8 cellular contexts compared by ENCODE assay signal in the genomic region with DNA sequence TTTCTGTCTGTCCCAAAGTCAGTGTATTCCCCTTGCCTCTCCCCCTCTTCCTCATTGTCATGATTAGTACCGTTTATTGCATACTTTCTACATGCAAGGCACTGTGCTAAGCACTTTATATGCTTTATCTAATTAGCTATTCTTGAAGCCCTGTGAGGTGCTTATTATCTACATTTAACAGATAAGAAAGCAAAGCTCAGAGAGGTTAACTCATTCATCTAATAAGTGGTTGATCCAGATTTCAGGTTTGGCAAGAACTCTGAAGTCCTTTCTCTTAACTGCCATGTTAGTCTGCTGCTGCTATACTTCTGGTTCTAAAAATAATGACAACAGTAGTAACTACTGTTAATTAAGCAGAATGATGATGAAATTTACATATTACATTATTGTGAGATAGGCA. TPM values are rescaled to one million over a fixed set of nuclear protein-coding genes. Genes with fewer than 3 reads are reported as not detected.
DNase-seq lines count a peak whose midpoint lies in the region; ATAC-seq, FAIRE-seq and TF ChIP-seq lines count a peak whose summit lies in the region.

No MANE protein-coding gene starts in this region.

- TF ChIP-seq CTCF in cardiac muscle cell (IDR thresholded peaks at IDR 0.05; ENCODE audit: low read depth, low read length) (no peak), astrocyte (IDR thresholded peaks at IDR 0.05; ENCODE audit: insufficient read depth, low read depth, low read length) (no peak), mucosa of descending colon (IDR thresholded peaks at IDR 0.05) (no peak), vagina (IDR thresholded peaks at IDR 0.05) (no peak)

- no peaks in the 10 kb centered on the region for H3K27me3 Mint-ChIP-seq in astrocyte (ENCODE audit: low read depth, unreplicated experiment)

- H3K36me3 ChIP-seq in cardiac muscle cell, result no peaks in the 10 kb centered on the region
- H3K36me3 ChIP-seq in astrocyte (ENCODE audit: insufficient read depth, low read length), result peaks cover 3% of the 10 kb centered on the region
- H3K36me3 ChIP-seq in mucosa of descending colon (ENCODE audit: low read depth), result no peaks in the 10 kb centered on the region
- H3K36me3 ChIP-seq in vagina, result no peaks in the 10 kb centered on the region

- peaks cover 30% of the 10 kb centered on the region for H3K4me1 ChIP-seq in cardiac muscle cell (ENCODE audit: low read depth)
- H3K4me1 ChIP-seq in right cardiac atrium (ENCODE audit: control insufficient read depth, insufficient read depth, low read length), result peaks cover 10% of the 10 kb centered on the region
- H3K4me1 ChIP-seq in astrocyte (ENCODE audit: insufficient read depth, low read length), result peaks cover 50% of the 10 kb centered on the region
- peaks cover 70% of the 10 kb centered on the region for H3K4me1 ChIP-seq in mucosa of descending colon (ENCODE audit: low read depth)
- peaks cover 91% of the 10 kb centered on the region for H3K4me1 ChIP-seq in vagina

- TF ChIP-seq POLR2A in vagina (IDR thresholded peaks at IDR 0.05), result no peak

- H3K4me3 ChIP-seq in cardiac muscle cell, result peak overlapping the region; percentile 12
- no peak overlapping the region for H3K4me3 ChIP-seq in right cardiac atrium (ENCODE audit: low read length)
- peak overlapping the region; percentile 24 for H3K4me3 ChIP-seq in astrocyte (ENCODE audit: insufficient read depth, low read depth, low read length)
- H3K4me3 ChIP-seq in mucosa of descending colon, result no peak overlapping the region
- no peak overlapping the region for H3K4me3 ChIP-seq in vagina

- H3K27ac Mint-ChIP-seq in astrocyte (ENCODE audit: unreplicated experiment), result peak overlapping the region; percentile 100

- H3K9me3 ChIP-seq in cardiac muscle cell (ENCODE audit: low read depth), result no peaks in the 10 kb centered on the region
- no peaks in the 10 kb centered on the region for H3K9me3 ChIP-seq in right cardiac atrium (ENCODE audit: control insufficient read depth, low read length)
- H3K9me3 ChIP-seq in astrocyte (ENCODE audit: insufficient read depth, low read depth, low read length), result no peaks in the 10 kb centered on the region
- no peaks in the 10 kb centered on the region for H3K9me3 ChIP-seq in mucosa of descending colon
- no peaks in the 10 kb centered on the region for H3K9me3 ChIP-seq in vagina

- H3K27me3 ChIP-seq in cardiac muscle cell (no peaks in the 10 kb centered on the region), right cardiac atrium (ENCODE audit: control insufficient read depth, insufficient read depth) (no peaks in the 10 kb centered on the region), astrocyte (ENCODE audit: insufficient read depth, low read length) (no peaks in the 10 kb centered on the region), vagina (no peaks in the 10 kb centered on the region)

- intact Hi-C loops in right cardiac atrium (cut with DNase I) (no loop called here), mucosa of descending colon (cut with DNase I, micrococcal nuclease) (no loop called here), vagina (cut with DNase I) (no loop called here)

- peak overlapping the region; percentile 68 for H3K9ac ChIP-seq in astrocyte (ENCODE audit: low read length)

- peak overlapping the region; percentile 81 for H3K4me3 Mint-ChIP-seq in astrocyte (ENCODE audit: unreplicated experiment)

- H3K4me1 Mint-ChIP-seq in astrocyte (ENCODE audit: low read depth, unreplicated experiment), result peaks cover 52% of the 10 kb centered on the region

- no peaks in the 10 kb centered on the region for H3K9me3 Mint-ChIP-seq in astrocyte (ENCODE audit: unreplicated experiment)

- peak overlapping the region; percentile 92 for H3K27ac ChIP-seq in cardiac muscle cell
- H3K27ac ChIP-seq in right cardiac atrium (ENCODE audit: low read length), result no peak overlapping the region
- peak overlapping the region; percentile 91 for H3K27ac ChIP-seq in astrocyte (ENCODE audit: low read depth, low read length)
- peak overlapping the region; percentile 79 for H3K27ac ChIP-seq in vagina

- WGBS in right cardiac atrium, result 2% methylated on average over 1 of the region's 1 CpG

- ATAC-seq in right cardiac atrium (no peak), mucosa of descending colon (peak; percentile 15)

- FAIRE-seq in astrocyte (lab: Jason Lieb, UNC), result no peak

- H3K36me3 Mint-ChIP-seq in astrocyte (ENCODE audit: low read depth, unreplicated experiment), result peaks cover 5% of the 10 kb centered on the region

- H4K20me1 ChIP-seq in astrocyte (ENCODE audit: insufficient read depth, low read length), result peaks cover 40% of the 10 kb centered on the region

- H3K4me2 ChIP-seq in astrocyte (ENCODE audit: low read length), result peak overlapping the region; percentile 77

- DNase-seq in cardiac muscle cell (ENCODE audit: low read depth in 1 of 2, low spot score in 1 of 2) (no peak), right cardiac atrium (no peak), astrocyte (ENCODE audit: low read depth) (no peak), mucosa of descending colon (peak in 1 of 3 donors; percentile 1), vagina (ENCODE audit: extremely low spot score in 2 of 2) (no peak), H4 (ENCODE audit: low spot score) (no peak), LoVo (ENCODE audit: low spot score) (no peak), RKO (ENCODE audit: low spot score) (no peak)

- no peak overlapping the region for H2AFZ ChIP-seq in astrocyte (ENCODE audit: low read depth, low read length)

- H3K79me2 ChIP-seq in astrocyte (ENCODE audit: insufficient read depth, low read length), result peaks cover 96% of the 10 kb centered on the region

RNA-seq across cellular contexts. Expression of a gene that starts 13.5 kb away (rescaled TPM):
- 14.2 and 14.6 TPM in 2 replicates for total RNA-seq in cardiac muscle cell
- 9.1 and 10.5 TPM in 2 replicates for polyA plus RNA-seq in cardiac muscle cell
- 10 to 100 TPM; 37.8 to 57.9 (median 53.8) TPM for total RNA-seq in right cardiac atrium
- 30.0 TPM for polyA plus RNA-seq in right cardiac atrium
- 218 and 226 TPM in 2 replicates for total RNA-seq in astrocyte
- 100 to 1,000 TPM; 186 to 242 (median 206) TPM for total RNA-seq in mucosa of descending colon
- 261 TPM for total RNA-seq in vagina
- total RNA-seq in H4 (2014; rRNA removed; shearing (Covaris generic)), result 39.7 and 53.3 TPM in 2 replicates

RNA-seq across cellular contexts. Expression of a gene that starts 49.4 kb away (rescaled TPM):
- total RNA-seq in cardiac muscle cell (1.7 and 14.6 TPM in 2 replicates), right cardiac atrium (1 to 10 TPM; 3.1 to 6.4 (median 4.6) TPM), astrocyte (1.2 and 3.3 TPM in 2 replicates), mucosa of descending colon (10 to 100 TPM; 11.8 to 17.8 (median 15.4) TPM), vagina (8.3 TPM)
- polyA plus RNA-seq in cardiac muscle cell (2.1 TPM in 2 replicates), right cardiac atrium (2.0 TPM)
- 0.23 and 0.48 TPM in 2 replicates for total RNA-seq in H4 (2014; rRNA removed; shearing (Covaris generic))

Comparison
In these comparisons a context has a peak if more than half of its experiments do, and no peak if none do; other contexts are left out.
1. H3K4me3 ChIP-seq: peak in cardiac muscle cell (single experiment) and astrocyte (single experiment); none in right cardiac atrium (single experiment), mucosa of descending colon (single experiment) and vagina (0 of 2).